Comparison of ENCODE assay signal across 1 cellular context in genomic region chr1:184002071-184002470, GRCh38.
TF ChIP-seq lines count a peak whose summit lies in the region.

No MANE protein-coding gene starts in this region.

TF ChIP-seq in HepG2, 621 proteins besides CTCF, POLR2A, EP300 and RAD21 (continued from another document and continues in another):
- TF ChIP-seq AHDC1 (CRISPR knock-in tag; IDR thresholded peaks at IDR 0.05; ENCODE audit: borderline replicate concordance) (peak; percentile 29; the same call in 1 of the 2 replicates), ZC3H13 (CRISPR knock-in tag; IDR thresholded peaks at IDR 0.05) (no peak), JUNB (CRISPR knock-in tag; IDR thresholded peaks at IDR 0.05; ENCODE audit: borderline replicate concordance) (no peak), ELF1 (CRISPR knock-in tag; IDR thresholded peaks at IDR 0.05) (peak; percentile 35; the same call in 1 of the 2 replicates), HDAC2 (CRISPR knock-in tag; IDR thresholded peaks at IDR 0.05) (0 out of 2 replicates have a peak, but pooled peaks have one; percentile 27), ZHX2 (IDR thresholded peaks at IDR 0.05; ENCODE audit: low read depth) (no peak), ZHX2 (CRISPR knock-in tag; IDR thresholded peaks at IDR 0.05; ENCODE audit: borderline replicate concordance) (no peak), ZNF598 (CRISPR knock-in tag; IDR thresholded peaks at IDR 0.05; ENCODE audit: borderline replicate concordance) (no peak), ZFP41 (CRISPR knock-in tag; IDR thresholded peaks at IDR 0.05; ENCODE audit: borderline replicate concordance) (no peak), ZMYM4 (CRISPR knock-in tag; IDR thresholded peaks at IDR 0.05) (0 out of 2 replicates have a peak, but pooled peaks have one; percentile 31), ARID5B (CRISPR knock-in tag; IDR thresholded peaks at IDR 0.05) (peak; percentile 80; the same call in 1 of the 2 replicates), ZGPAT (CRISPR knock-in tag; IDR thresholded peaks at IDR 0.05) (peak; percentile 59), HOMEZ (CRISPR knock-in tag; IDR thresholded peaks at IDR 0.05; ENCODE audit: low read depth) (peak; percentile 81), TFAP4 (IDR thresholded peaks at IDR 0.05; ENCODE audit: borderline replicate concordance, low read depth) (peak; percentile 65; the same call in 1 of the 2 replicates), ZFP82 (CRISPR knock-in tag; IDR thresholded peaks at IDR 0.05; ENCODE audit: borderline replicate concordance) (no peak), MLX (CRISPR knock-in tag; IDR thresholded peaks at IDR 0.05) (0 out of 2 replicates have a peak, but pooled peaks have one; percentile 24), MEF2D (CRISPR knock-in tag; IDR thresholded peaks at IDR 0.05) (no peak), SAP130 (CRISPR knock-in tag; IDR thresholded peaks at IDR 0.05; ENCODE audit: low read depth) (peak; percentile 69), NFE2 (CRISPR knock-in tag; IDR thresholded peaks at IDR 0.05) (peak; percentile 76), ZNF331 (CRISPR knock-in tag; IDR thresholded peaks at IDR 0.05) (peak; percentile 34; the same call in 1 of the 2 replicates), NFIB (CRISPR knock-in tag; IDR thresholded peaks at IDR 0.05; ENCODE audit: borderline replicate concordance) (no peak), SMAD3 (CRISPR knock-in tag; IDR thresholded peaks at IDR 0.05) (peak; percentile 20; the same call in 1 of the 2 replicates), HDAC6 (IDR thresholded peaks at IDR 0.05; ENCODE audit: low read depth, low read length) (no peak), ZNF724P (CRISPR knock-in tag; IDR thresholded peaks at IDR 0.05; ENCODE audit: borderline replicate concordance) (no peak), MAFG (CRISPR knock-in tag; IDR thresholded peaks at IDR 0.05) (peak; percentile 36; the same call in 1 of the 2 replicates), ZNF317 (CRISPR knock-in tag; IDR thresholded peaks at IDR 0.05) (no peak), ZNF431 (CRISPR knock-in tag; IDR thresholded peaks at IDR 0.05; ENCODE audit: borderline replicate concordance, low read depth) (no peak), ZKSCAN8 (CRISPR knock-in tag; IDR thresholded peaks at IDR 0.05; ENCODE audit: borderline replicate concordance) (0 out of 2 replicates have a peak, but pooled peaks have one; percentile 26), ZNF180 (CRISPR knock-in tag; IDR thresholded peaks at IDR 0.05; ENCODE audit: borderline replicate concordance, low read depth) (no peak), RFXANK (CRISPR knock-in tag; IDR thresholded peaks at IDR 0.05) (no peak), KAT8 (CRISPR knock-in tag; IDR thresholded peaks at IDR 0.05) (peak; percentile 59), KDM1A (CRISPR knock-in tag; IDR thresholded peaks at IDR 0.05) (0 out of 2 replicates have a peak, but pooled peaks have one; percentile 23), DRAP1 (CRISPR knock-in tag; IDR thresholded peaks at IDR 0.05) (0 out of 2 replicates have a peak, but pooled peaks have one; percentile 26), ZBTB7B (CRISPR knock-in tag; IDR thresholded peaks at IDR 0.05) (0 out of 2 replicates have a peak, but pooled peaks have one; percentile 19), TCF7 (IDR thresholded peaks at IDR 0.05; ENCODE audit: low read depth) (peak; percentile 38; the same call in 1 of the 2 replicates), CREB3 (CRISPR knock-in tag; IDR thresholded peaks at IDR 0.05) (0 out of 2 replicates have a peak, but pooled peaks have one; percentile 31)
